Comparison of ENCODE assay signal across 9 cellular contexts in the genomic region with DNA sequence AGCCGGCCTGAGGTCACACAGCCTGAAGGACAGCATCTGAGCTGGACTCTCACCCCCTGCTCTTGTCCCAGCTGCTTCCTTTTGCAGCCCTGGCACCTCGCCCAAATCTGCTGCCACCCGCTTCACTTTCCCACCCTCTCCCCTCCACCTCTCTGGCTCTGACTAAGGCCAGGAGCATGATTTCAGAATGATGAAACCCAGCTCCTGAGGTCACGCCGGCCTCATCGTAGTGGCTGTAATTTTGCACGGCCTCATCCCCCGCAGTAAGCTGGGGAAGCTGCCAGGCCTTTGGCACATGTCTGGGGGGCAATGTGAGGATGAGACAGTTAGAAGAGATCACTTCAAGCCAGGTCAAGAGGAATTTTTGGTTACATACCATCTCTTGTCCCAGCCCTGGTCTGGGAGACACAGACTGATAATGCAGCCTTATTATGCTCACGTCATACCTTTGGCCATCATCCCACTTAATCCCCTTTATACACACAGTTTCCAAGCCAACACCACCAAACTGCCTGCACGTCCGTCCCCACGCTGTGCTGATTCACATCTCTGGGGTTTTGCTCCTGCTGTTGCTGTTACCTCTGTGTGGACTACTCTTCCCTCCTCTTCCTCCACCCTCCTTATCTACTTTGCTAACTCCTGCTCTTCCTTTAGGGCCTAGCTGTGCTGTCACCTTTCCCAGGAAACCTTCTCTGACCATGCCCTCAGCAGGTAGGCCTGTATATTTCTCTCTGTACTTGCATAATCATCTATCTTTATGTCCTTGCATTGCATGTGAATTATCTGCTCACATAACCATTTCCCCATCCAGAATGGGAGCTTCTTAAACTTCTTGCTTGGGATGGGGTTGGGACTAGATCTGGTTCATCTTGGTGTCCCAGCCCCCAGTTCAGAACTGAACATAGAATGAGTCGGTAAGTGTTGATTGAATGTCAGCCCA. TPM values are rescaled to one million over a fixed set of nuclear protein-coding genes. Genes with fewer than 3 reads are reported as not detected.
A peak's percentile ranks its signal among the peaks of the same experiment; 100 is the strongest.
DNase-seq lines count a peak whose midpoint lies in the region; ATAC-seq and TF ChIP-seq lines count a peak whose summit lies in the region.
"Had no signal": no experiment of that assay in that cellular context is flagged by ENCODE, and none has a peak within 500 bp of the region (broad histone marks: within the 10 kb centered on the region; RNA-seq: fewer than 3 reads in every experiment).

No MANE protein-coding gene starts in this region.

- no peaks in the 10 kb centered on the region for H3K27me3 ChIP-seq in A673 (replicated peaks; ENCODE audit: insufficient read depth, low read depth, low read length, poor library complexity)

- no peaks in the 10 kb centered on the region for H3K9me3 ChIP-seq in A673 (ENCODE audit: low read depth, low read length, poor library complexity, severe bottlenecking)

- DNase-seq in A673 (ENCODE audit: low spot score) (peak; percentile 65), MV-4-11 (lab: John Stamatoyannopoulos, UW) (peak; percentile 38), cardiac fibroblast (ENCODE audit: low read depth in 2 of 2) (peak; percentile 98 to 99), medulla oblongata (ENCODE audit: extremely low spot score) (peak; percentile 42), NCI-H748 treated with DMSO at 0.1 percent for 48 hours (lab: John Stamatoyannopoulos, UW) (no peak)
- no peak for DNase-seq in activated naive CD4-positive, alpha-beta T cell treated with Interleukin-2 at 50 U/mL for 16 hours
- no peak for DNase-seq in activated CD4-positive, alpha-beta T cell treated with anti-CD3 and anti-CD28 coated beads for 4 hours

- H3K4me3 ChIP-seq in A673 (ENCODE audit: low read depth, low read length, poor library complexity, severe bottlenecking) (no peak overlapping the region), cardiac fibroblast (replicated peaks in 1 of 2; ENCODE audit: low read depth in 2 of 2, low read length in 2 of 2) (no peak overlapping the region)

- no TSS peak for BruUV-seq in A673 (replicated peaks; lab: Mats Ljungman, UMichigan)

- peak overlapping the region; percentile 16 for H3K27ac ChIP-seq in A673 (ENCODE audit: low read depth, low read length, poor library complexity, severe bottlenecking)

- TF ChIP-seq CTCF in A673 (conservative IDR thresholded peaks at IDR 0.05; ENCODE audit: low read depth, low read length) (no peak), cardiac fibroblast (IDR thresholded peaks at IDR 0.05; ENCODE audit: low read depth, low read length) (no peak)

- CTCF ChIA-PET in A673 (lab: Charles Lee): no interaction called here

- no peaks in the 10 kb centered on the region for H3K36me3 ChIP-seq in A673 (ENCODE audit: insufficient read depth, low read length, poor library complexity, severe bottlenecking)

- intact Hi-C loops in A673 (cut with micrococcal nuclease; ENCODE audit: unreplicated experiment): no loop called here

- ATAC-seq in GM18517 (IDR thresholded peaks at IDR 0.05; ENCODE audit: unreplicated experiment): no peak
- ATAC-seq: CD8-positive, alpha-beta T cell had no signal

- POLR2A ChIA-PET in A673 (lab: Charles Lee; ENCODE audit: low non-redundant PET): no interaction called here

- H3K4me1 ChIP-seq in A673 (ENCODE audit: insufficient read depth, low read length, poor library complexity, severe bottlenecking): peaks cover 9% of the 10 kb centered on the region

RNA-seq across cellular contexts. Expression of a gene that starts 58.0 kb away (rescaled TPM):
- total RNA-seq in A673 (2021): 7.7 and 11.6 TPM in 2 replicates
- total RNA-seq: CD8-positive, alpha-beta T cell had no signal

Comparison
In these comparisons a context has a peak if more than half of its experiments do, and no peak if none do; other contexts are left out.
1. DNase-seq: peak in A673 (single experiment), MV-4-11 (single experiment), cardiac fibroblast (2 of 2) and medulla oblongata (single experiment); none in activated naive CD4-positive, alpha-beta T cell treated with Interleukin-2 at 50 U/mL for 16 hours (single experiment), NCI-H748 treated with DMSO at 0.1 percent for 48 hours (single experiment) and activated CD4-positive, alpha-beta T cell treated with anti-CD3 and anti-CD28 coated beads for 4 hours (0 of 2).